Comparison of ENCODE assay signal across 10 cellular contexts in the genomic region with DNA sequence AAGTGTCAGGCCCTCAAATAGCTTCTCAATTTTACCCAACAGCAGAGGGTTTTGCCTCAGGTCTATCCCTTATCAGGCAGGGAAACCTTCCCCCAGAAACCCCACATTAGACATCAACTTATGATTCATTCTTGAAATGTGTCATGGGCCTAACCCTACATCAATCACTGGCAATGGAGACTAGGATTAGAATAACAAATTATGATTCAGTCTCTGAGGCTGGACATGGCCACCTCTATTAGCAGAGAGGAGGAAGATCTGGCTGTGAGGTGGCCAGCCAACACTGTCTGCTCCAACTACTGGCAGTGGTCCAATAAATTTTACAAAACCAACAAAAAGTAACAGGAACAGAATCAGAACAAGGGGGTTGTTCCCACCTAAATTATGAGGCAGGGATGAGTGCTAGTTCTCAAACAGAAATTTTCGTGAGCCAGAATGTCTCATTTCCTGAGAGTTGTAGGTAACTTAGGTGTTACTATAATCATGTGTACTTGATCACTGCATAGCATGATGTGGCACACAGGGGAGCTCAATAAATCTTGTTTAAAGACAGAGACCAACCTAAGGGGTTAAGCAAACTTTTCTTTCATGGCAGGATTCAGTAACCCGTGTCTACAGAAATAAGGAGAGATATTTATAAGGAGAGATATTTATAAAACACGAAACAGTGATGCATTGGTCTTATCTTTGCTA.
DNase-seq lines count a peak whose midpoint lies in the region; ATAC-seq and TF ChIP-seq lines count a peak whose summit lies in the region.
"Had no signal": no experiment of that assay in that cellular context is flagged by ENCODE, and none has a peak within 500 bp of the region (broad histone marks: within the 10 kb centered on the region; RNA-seq: fewer than 3 reads in every experiment).

No MANE protein-coding gene starts in this region.

- CTCF ChIA-PET in RWPE1 (lab: Yijun Ruan, JAX): interaction anchor here (1.0 kb wide), 1 partner anchor 383 kb away, joined by 3 read pairs; no protein-coding TSS in a partner anchor
- CTCF ChIA-PET in activated naive CD4-positive, alpha-beta T cell treated with anti-CD3 and anti-CD28 coated beads, Interleukin-2, amount 10 ng/mL, durations not matched to agents 7 days and 5 days (lab: Charles Lee): interaction anchor here (0.6 to 5.1 kb wide), 7 partner anchors 49 to 1353 kb away, joined by 3 to 21 read pairs (median 4); no protein-coding TSS in a partner anchor

- H3K27ac ChIP-seq in RWPE1: no peak overlapping the region
- H3K27ac ChIP-seq: VCaP had no signal

- POLR2A ChIA-PET in RWPE1 (lab: Yijun Ruan, JAX; ENCODE audit: low non-redundant PET): no interaction called here

- no peak overlapping the region for H3K4me3 Mint-ChIP-seq in activated naive CD4-positive, alpha-beta T cell treated with anti-CD3 and anti-CD28 coated beads, Interleukin-2, amount 10 ng/mL, durations not matched to agents 7 days and 5 days

- H3K4me1 Mint-ChIP-seq in activated naive CD4-positive, alpha-beta T cell treated with anti-CD3 and anti-CD28 coated beads, Interleukin-2, amount 10 ng/mL, durations not matched to agents 7 days and 5 days: peaks cover 75% of the 10 kb centered on the region

- DNase-seq in AG09309 (ENCODE audit: low read depth) (peak; percentile 42), RWPE1 (ENCODE audit: low spot score) (peak; percentile 92), fibroblast of peridontal ligament (ENCODE audit: extremely low read depth) (peak; percentile 8), cerebellum (ENCODE audit: low spot score) (no peak)
- DNase-seq in activated naive CD4-positive, alpha-beta T cell treated with anti-CD3 and anti-CD28 coated beads, Interleukin-2, amount 10 ng/mL, durations not matched to agents 7 days and 5 days: no peak
- DNase-seq in activated effector memory CD4-positive, alpha-beta T cell treated with Interleukin-2 at 50 U/mL for 16 hours: no peak
- DNase-seq: effector CD4-positive, alpha-beta T cell had no signal

- no peak overlapping the region for H3K4me3 ChIP-seq in AG09309 (ENCODE audit: control insufficient read depth, low read depth, low read length)

- no peak overlapping the region for H3K27ac Mint-ChIP-seq in activated naive CD4-positive, alpha-beta T cell treated with anti-CD3 and anti-CD28 coated beads, Interleukin-2, amount 10 ng/mL, durations not matched to agents 7 days and 5 days

- no peak for TF ChIP-seq CTCF in AG09309 (IDR thresholded peaks at IDR 0.05; ENCODE audit: control insufficient read depth, insufficient read depth, low read depth, low read length, missing control alignments)
- no peak for TF ChIP-seq CTCF in RWPE1 (conservative IDR thresholded peaks at IDR 0.05; ENCODE audit: low read depth)

- H3K36me3 Mint-ChIP-seq in activated naive CD4-positive, alpha-beta T cell treated with anti-CD3 and anti-CD28 coated beads, Interleukin-2, amount 10 ng/mL, durations not matched to agents 7 days and 5 days: peaks cover 23% of the 10 kb centered on the region

- no peaks in the 10 kb centered on the region for H3K9me3 Mint-ChIP-seq in activated naive CD4-positive, alpha-beta T cell treated with anti-CD3 and anti-CD28 coated beads, Interleukin-2, amount 10 ng/mL, durations not matched to agents 7 days and 5 days

- no peaks in the 10 kb centered on the region for H3K27me3 Mint-ChIP-seq in activated naive CD4-positive, alpha-beta T cell treated with anti-CD3 and anti-CD28 coated beads, Interleukin-2, amount 10 ng/mL, durations not matched to agents 7 days and 5 days

- ATAC-seq in GM19463 (IDR thresholded peaks at IDR 0.05; ENCODE audit: unreplicated experiment): peak; percentile 45
- no peak for ATAC-seq in HG02870 (IDR thresholded peaks at IDR 0.05; ENCODE audit: unreplicated experiment)

Comparison
In these comparisons a context has a peak if more than half of its experiments do, and no peak if none do; other contexts are left out.
1. DNase-seq: peak in AG09309 (single experiment), RWPE1 (single experiment) and fibroblast of peridontal ligament (single experiment); none in cerebellum (single experiment), activated naive CD4-positive, alpha-beta T cell treated with anti-CD3 and anti-CD28 coated beads, Interleukin-2, amount 10 ng/mL, durations not matched to agents 7 days and 5 days (single experiment) and activated effector memory CD4-positive, alpha-beta T cell treated with Interleukin-2 at 50 U/mL for 16 hours (single experiment).